9 cellular contexts compared by ENCODE assay signal in genomic region chr11:33687733-33688479, GRCh38. TPM values are rescaled to one million over a fixed set of nuclear protein-coding genes. Genes with fewer than 3 reads are reported as not detected.
DNase-seq lines count a peak whose midpoint lies in the region; ATAC-seq, FAIRE-seq and TF ChIP-seq lines count a peak whose summit lies in the region.
"Had no signal": no experiment of that assay in that cellular context is flagged by ENCODE, and none has a peak within 500 bp of the region (broad histone marks: within the 10 kb centered on the region; RNA-seq: fewer than 3 reads in every experiment).

No MANE protein-coding gene starts in this region.

- H3K4me1 ChIP-seq in heart left ventricle (peaks cover 10 to 46% (median 37%) of the 10 kb centered on the region in 12 donors), H1 (replicated peaks in 1 of 4; ENCODE audit: control insufficient read depth in 3 of 4, insufficient read depth in 4 of 4, low read length in 3 of 4) (peaks cover 2 to 20% (median 10%) of the 10 kb centered on the region in 4 experiments)

- no peak overlapping the region for H3K4me2 ChIP-seq in H1 (ENCODE audit: insufficient read depth in 1 of 2, low read depth in 2 of 2, low read length in 2 of 2)

- TF ChIP-seq RAD21 in Ishikawa (IDR thresholded peaks at IDR 0.05; ENCODE audit: low read depth) (peak; percentile 94), H1 (IDR thresholded peaks at IDR 0.05 in 1 of 2, conservative IDR thresholded peaks at IDR 0.05 in 1 of 2; ENCODE audit: low read depth in 2 of 2, low read length in 2 of 2) (peak; percentile 99)

- H3K56ac ChIP-seq in H1 (replicated peaks; ENCODE audit: insufficient read length, low read depth, low read length), result no peak overlapping the region

- H4K91ac ChIP-seq in H1 (replicated peaks; ENCODE audit: insufficient read length, low read length), result no peak overlapping the region

- peaks cover 0 to 8% (median 0%) of the 10 kb centered on the region in 12 donors for H3K9me3 ChIP-seq in heart left ventricle
- H3K9me3 ChIP-seq in H1 (ENCODE audit: insufficient read depth in 2 of 2, low read depth in 1 of 2, low read length in 1 of 2), result no peaks in the 10 kb centered on the region

- no peak overlapping the region for H3K4me3 Mint-ChIP-seq in neural crest cell
- H3K4me3 Mint-ChIP-seq: central memory CD8-positive, alpha-beta T cell had no signal

- no peak overlapping the region for H2BK5ac ChIP-seq in H1 (ENCODE audit: low read depth, low read length)

- H3K27ac ChIP-seq in heart left ventricle (peak overlapping the region in 2 of 12 donors; percentile 80 to 87), H1 (ENCODE audit: low read depth, low read length) (no peak overlapping the region)

- intact Hi-C loops in heart left ventricle (cut with DNase I) (loop anchor here (1.0 to 10.0 kb wide), 13 partner anchors 54 to 723 kb away; partner anchors contain the start of gene CSTF3 (in 2 of the 10)), Right ventricle myocardium inferior (cut with DNase I) (loop anchor here (1.0 kb wide), 2 partner anchors 145 to 326 kb away; no protein-coding TSS in a partner anchor)

- H3K18ac ChIP-seq in H1 (ENCODE audit: extremely low read depth, low read length), result no peak overlapping the region

- no peak overlapping the region for H3K23ac ChIP-seq in H1 (ENCODE audit: insufficient read length)

- DNase-seq in heart left ventricle, result no peak
- DNase-seq in Right ventricle myocardium inferior (ENCODE audit: missing footprints), result no peak
- peak; percentile 78 for DNase-seq in OCI-M1 (lab: John Stamatoyannopoulos, UW)
- DNase-seq in H1 (ENCODE audit: low read depth in 1 of 2, low spot score in 2 of 2), result peak in 1 of 2 experiments; percentile 72
- DNase-seq in neural crest cell (ENCODE audit: low read depth, low spot score), result peak; percentile 65
- no peak for DNase-seq in UCSD-AML1 (lab: John Stamatoyannopoulos, UW; ENCODE audit: unreplicated experiment)

- TF ChIP-seq POLR2A in heart left ventricle (IDR thresholded peaks at IDR 0.05) (no peak), H1 (IDR thresholded peaks at IDR 0.05; ENCODE audit: control extremely low read depth in 1 of 2, low read depth in 2 of 2, low read length in 2 of 2) (no peak)

- H3K4ac ChIP-seq in H1 (replicated peaks; ENCODE audit: insufficient read length, low read depth, low read length), result no peak overlapping the region

- no peak overlapping the region for H2AFZ ChIP-seq in H1 (ENCODE audit: low read length)

- no peak overlapping the region for H3K27ac Mint-ChIP-seq in neural crest cell (ENCODE audit: unreplicated experiment)

- no peaks in the 10 kb centered on the region for H4K20me1 ChIP-seq in H1 (replicated peaks in 1 of 2; ENCODE audit: control insufficient read depth in 1 of 2, insufficient read depth in 2 of 2, low read length in 2 of 2)

- H3K4me3 ChIP-seq in heart left ventricle (no peak overlapping the region), H1 (ENCODE audit: extremely low read depth in 1 of 4, insufficient read depth in 2 of 4, low read depth in 3 of 4, low read length in 4 of 4) (no peak overlapping the region)

- peak; percentile 94 for FAIRE-seq in H1 (lab: Jason Lieb, UNC)

- ATAC-seq in heart left ventricle (no peak), Right ventricle myocardium inferior (no peak), GM21367 (IDR thresholded peaks at IDR 0.05; ENCODE audit: unreplicated experiment) (no peak)

- no peaks in the 10 kb centered on the region for H3K36me3 Mint-ChIP-seq in neural crest cell (ENCODE audit: low read depth)

- 50 to 60% (median 52%) methylated on average over 2 of the region's 2 CpGs for WGBS in heart left ventricle, 4 donors
- 49% methylated on average over 2 of the region's 2 CpGs; no CpG with 5 or more reads in 1 of the 2 experiments for WGBS in H1 (ENCODE audit: extremely low coverage in 1 of 2, insufficient coverage in 1 of 2, insufficient read length in 1 of 2, insufficient replicate concordance in 2 of 2, low coverage in 1 of 2, low lambda C conversion rate in 2 of 2, missing lambda C conversion rate in 1 of 2), 2 experiments

- no peaks in the 10 kb centered on the region for H3K79me1 ChIP-seq in H1 (ENCODE audit: low read depth, low read length)

- no peaks in the 10 kb centered on the region for H3K23me2 ChIP-seq in H1 (ENCODE audit: low read depth, low read length)

- peaks cover 35% of the 10 kb centered on the region for H3K4me1 Mint-ChIP-seq in neural crest cell
- H3K4me1 Mint-ChIP-seq: central memory CD8-positive, alpha-beta T cell had no signal

- H4K8ac ChIP-seq in H1 (ENCODE audit: extremely low read depth, insufficient read depth, low read length), result no peak overlapping the region

- H2BK15ac ChIP-seq in H1 (ENCODE audit: low read length), result no peak overlapping the region

- CTCF ChIA-PET in H1 (lab: Charles Lee; ENCODE audit: partially characterized antibody), result interaction anchor here (0.6 to 14.5 kb wide), 43 partner anchors 9 to 480 kb away, joined by 3 to 167 read pairs (median 3); no protein-coding TSS in a partner anchor

- H3K9me3 Mint-ChIP-seq in neural crest cell, result no peaks in the 10 kb centered on the region
- H3K9me3 Mint-ChIP-seq: central memory CD8-positive, alpha-beta T cell had no signal

- H3K79me2 ChIP-seq in H1 (ENCODE audit: control insufficient read depth in 1 of 2, insufficient read depth in 2 of 2, low read length in 2 of 2), result no peaks in the 10 kb centered on the region

- no peak overlapping the region for H3K14ac ChIP-seq in H1 (ENCODE audit: insufficient read length)

- H3K27me3 Mint-ChIP-seq in neural crest cell (ENCODE audit: low read depth), result no peaks in the 10 kb centered on the region

- H3K9ac ChIP-seq in H1 (replicated peaks in 1 of 4; ENCODE audit: extremely low read depth in 1 of 4, low read depth in 3 of 4, low read length in 3 of 4), result no peak overlapping the region

- H4K5ac ChIP-seq in H1 (ENCODE audit: insufficient read length, low read depth, low read length), result no peak overlapping the region

- POLR2A ChIA-PET in H1 (lab: Charles Lee; ENCODE audit: partially characterized antibody), result interaction anchor here (0.7 kb wide), 1 partner anchor 13 kb away, joined by 3 read pairs; no protein-coding TSS in a partner anchor

- no peaks in the 10 kb centered on the region for H3K27me3 ChIP-seq in heart left ventricle
- no peaks in the 10 kb centered on the region for H3K27me3 ChIP-seq in H1 (replicated peaks in 1 of 4; ENCODE audit: control insufficient read depth in 3 of 4, extremely low read depth in 1 of 4, insufficient read depth in 3 of 4, low read length in 3 of 4)

- no peak overlapping the region for H2BK20ac ChIP-seq in H1 (ENCODE audit: low read length)

- TF ChIP-seq EP300 in Ishikawa (IDR thresholded peaks at IDR 0.05; ENCODE audit: borderline replicate concordance) (no peak), H1 (IDR thresholded peaks at IDR 0.05; ENCODE audit: borderline replicate concordance in 1 of 2, low read depth in 2 of 2, low read length in 2 of 2) (no peak)

- TF ChIP-seq CTCF in heart left ventricle (IDR thresholded peaks at IDR 0.05) (peak; percentile 45 to 81 (median 74)), H1 (IDR thresholded peaks at IDR 0.05; ENCODE audit: control extremely low read depth in 1 of 3, insufficient read depth in 1 of 3, low read depth in 1 of 3, low read length in 3 of 3) (peak in 2 of 3 experiments; percentile 80; a peak in 3 of 4 replicates), neural crest cell (conservative IDR thresholded peaks at IDR 0.05) (peak; percentile 89)

- no peak overlapping the region for H2BK12ac ChIP-seq in H1 (ENCODE audit: low read depth, low read length)

- no peak overlapping the region for H2BK120ac ChIP-seq in H1 (replicated peaks; ENCODE audit: low read depth, low read length)

- H2AK5ac ChIP-seq in H1 (ENCODE audit: low read depth, low read length), result no peak overlapping the region

- H3K36me3 ChIP-seq in heart left ventricle, result no peaks in the 10 kb centered on the region
- no peaks in the 10 kb centered on the region for H3K36me3 ChIP-seq in H1 (ENCODE audit: control insufficient read depth in 2 of 4, insufficient read depth in 4 of 4, low read length in 3 of 4)

TF ChIP-seq in Ishikawa, 13 proteins besides CTCF, POLR2A, EP300 and RAD21 (continues in another document):
- no peak for TF ChIP-seq MAX (IDR thresholded peaks at IDR 0.05)

TF ChIP-seq in H1, 55 proteins besides CTCF, POLR2A, EP300 and RAD21 (continues in another document):
- no peak for TF ChIP-seq GABPA (IDR thresholded peaks at IDR 0.05; ENCODE audit: borderline replicate concordance, insufficient read depth, low read length)

RNA-seq across cellular contexts. Expression of gene C11orf91, which starts 12.7 kb away (rescaled TPM):
- under 1 TPM in 4 of 9 donors, not detected in 5; 0.56 to 1.00 (median 0.70) TPM for total RNA-seq in heart left ventricle
- not detected for polyA plus RNA-seq in heart left ventricle
- not detected for total RNA-seq in Right ventricle myocardium inferior
- not detected in 2 replicates for total RNA-seq in H1 (2021; fragmentation: NEBNext Ultra II Directional; extraction: Animal tissue kit (Norgen Biotek cat#: 25700))
- polyA plus RNA-seq in H1 (2011; rRNA removed), result not detected in 2 replicates
- polyA plus RNA-seq in H1 (2011; cell fraction: cytosol; rRNA removed), result not detected
- polyA plus RNA-seq in H1 (2011; cell fraction: nucleus; rRNA removed), result not detected
- polyA plus RNA-seq in H1 (2012, experiment 1 of 2), result not detected in 4 replicates
- not detected for polyA plus RNA-seq in H1 (2012, experiment 2 of 2)
- polyA plus RNA-seq in H1 (2013, experiment 1 of 2), result not detected
- not detected for polyA plus RNA-seq in H1 (2013, experiment 2 of 2)
- polyA minus RNA-seq in H1 (2011; rRNA and poly(A)+ RNA removed), result not detected in 2 replicates
- polyA minus RNA-seq in H1 (2011; cell fraction: cytosol; rRNA and poly(A)+ RNA removed), result not detected
- 1.7 TPM for polyA minus RNA-seq in H1 (2011; cell fraction: nucleus; rRNA and poly(A)+ RNA removed)
- total RNA-seq in neural crest cell, result 0.57 and 0.68 TPM in 2 replicates

RNA-seq across cellular contexts. Expression of gene CD59, which starts 48.3 kb away (rescaled TPM):
- total RNA-seq in heart left ventricle (1,000 to 10,000 TPM in 3 of 9 donors, 100 to 1,000 TPM in 6; 588 to 1,434 (median 930) TPM), Right ventricle myocardium inferior (817 TPM), neural crest cell (80.5 and 86.3 TPM in 2 replicates)
- polyA plus RNA-seq in heart left ventricle (1,000 to 10,000 TPM in 1 of 2 donors, 100 to 1,000 TPM in 1; 133 to 1,175 TPM), H1 (2011; rRNA removed) (38.7 and 63.1 TPM in 2 replicates)
- total RNA-seq in H1 (2021; fragmentation: NEBNext Ultra II Directional; extraction: Animal tissue kit (Norgen Biotek cat#: 25700)), result 90.3 and 101 TPM in 2 replicates
- 60.8 TPM for polyA plus RNA-seq in H1 (2011; cell fraction: cytosol; rRNA removed)
- 34.8 TPM for polyA plus RNA-seq in H1 (2011; cell fraction: nucleus; rRNA removed)
- 68.1 to 85.4 TPM (median 79.2 TPM) in 4 replicates for polyA plus RNA-seq in H1 (2012, experiment 1 of 2)
- 21.8 TPM for polyA plus RNA-seq in H1 (2012, experiment 2 of 2)
- polyA plus RNA-seq in H1 (2013, experiment 1 of 2), result 74.9 TPM
- 94.6 TPM for polyA plus RNA-seq in H1 (2013, experiment 2 of 2)
- polyA minus RNA-seq in H1 (2011; rRNA and poly(A)+ RNA removed), result 96.0 and 153 TPM in 2 replicates
- polyA minus RNA-seq in H1 (2011; cell fraction: cytosol; rRNA and poly(A)+ RNA removed), result 22.2 TPM
- polyA minus RNA-seq in H1 (2011; cell fraction: nucleus; rRNA and poly(A)+ RNA removed), result 33.5 TPM

Comparison
In these comparisons a context has a peak if more than half of its experiments do, and no peak if none do; other contexts are left out.
1. DNase-seq: peak in OCI-M1 (single experiment) and neural crest cell (single experiment); none in heart left ventricle (0 of 5), Right ventricle myocardium inferior (single experiment) and UCSD-AML1 (single experiment).
2. Peak in every context shown above with its lines, with median percentiles within 50 percentile points of each other: CTCF ChIP-seq.